8 cellular contexts compared by ENCODE assay signal in genomic region chr7:148543-148931, GRCh38. TPM values are rescaled to one million over a fixed set of nuclear protein-coding genes. Genes with fewer than 3 reads are reported as not detected.
DNase-seq lines count a peak whose midpoint lies in the region; ATAC-seq and TF ChIP-seq lines count a peak whose summit lies in the region.

No MANE protein-coding gene starts in this region.

- no TSS peak for BruUV-seq in OCI-LY7 (replicated peaks; lab: Mats Ljungman, UMichigan)

- CTCF ChIA-PET in OCI-LY7 (lab: Charles Lee; ENCODE audit: unreplicated experiment): interaction anchor here (0.6 kb wide), 1 partner anchor 587 kb away, joined by 3 read pairs; no protein-coding TSS in a partner anchor

- peak; percentile 4 for DNase-seq in OCI-LY7 (ENCODE audit: low spot score)
- DNase-seq in endodermal cell: no peak
- DNase-seq in left lobe of liver (ENCODE audit: low spot score): no peak
- DNase-seq in DMS79 (lab: John Stamatoyannopoulos, UW): no peak
- DNase-seq in NCI-H524 (lab: John Stamatoyannopoulos, UW): no peak
- no peak for DNase-seq in GM03348 (ENCODE audit: low spot score)

- POLR2A ChIA-PET in OCI-LY7 (lab: Charles Lee): no interaction called here

- H2AFZ ChIP-seq in OCI-LY7 (ENCODE audit: low read length) (peak overlapping the region; percentile 89), neuron (ENCODE audit: low read depth, low read length) (no peak overlapping the region)

- intact Hi-C loops in OCI-LY7 (cut with micrococcal nuclease; ENCODE audit: unreplicated experiment): loop anchor here (5.0 kb wide), 1 partner anchor 579 kb away; the partner anchor contains the start of genes DNAAF5 and PRKAR1B

- no peaks in the 10 kb centered on the region for H3K79me2 ChIP-seq in OCI-LY7 (ENCODE audit: insufficient read depth, low read depth, low read length)

- peak overlapping the region; percentile 69 for H3K4me3 ChIP-seq in OCI-LY7 (ENCODE audit: low read depth, low read length, poor library complexity, severe bottlenecking)
- H3K4me3 ChIP-seq in endodermal cell (ENCODE audit: low read length): peak overlapping the region; percentile 86
- H3K4me3 ChIP-seq in neuron (ENCODE audit: low read length): peak overlapping the region; percentile 88

- ATAC-seq in left lobe of liver: no peak

- H3K9ac ChIP-seq in endodermal cell (ENCODE audit: extremely low read depth, low read length, poor library complexity, severe bottlenecking): peak overlapping the region; percentile 65

- H3K27me3 ChIP-seq in endodermal cell (ENCODE audit: control insufficient read depth, insufficient read depth, low read length, poor library complexity, severe bottlenecking) (no peaks in the 10 kb centered on the region), neuron (ENCODE audit: insufficient read depth, low read length) (no peaks in the 10 kb centered on the region)

- peak overlapping the region; percentile 56 for H3K4me2 ChIP-seq in OCI-LY7 (ENCODE audit: low read length)

- peaks cover 16% of the 10 kb centered on the region for H3K36me3 Mint-ChIP-seq in endodermal cell (ENCODE audit: low read depth)

- H4K20me1 ChIP-seq in OCI-LY7 (ENCODE audit: insufficient read depth, low read length): no peaks in the 10 kb centered on the region

- H3K36me3 ChIP-seq in OCI-LY7 (ENCODE audit: insufficient read depth, low read length) (peaks cover 9% of the 10 kb centered on the region; the same call in 1 of the 2 replicates), endodermal cell (ENCODE audit: control insufficient read depth, insufficient read depth, low read length) (peaks cover 12% of the 10 kb centered on the region), neuron (ENCODE audit: insufficient read depth, low read length) (peaks cover 2% of the 10 kb centered on the region)

- H3K27me3 Mint-ChIP-seq in endodermal cell (ENCODE audit: insufficient read depth): no peaks in the 10 kb centered on the region

- peak overlapping the region; percentile 100 for H3K27ac Mint-ChIP-seq in endodermal cell

- peaks cover 32% of the 10 kb centered on the region for H3K4me1 ChIP-seq in OCI-LY7 (ENCODE audit: insufficient read depth, low read length, poor library complexity, severe bottlenecking)
- no peaks in the 10 kb centered on the region for H3K4me1 ChIP-seq in endodermal cell (ENCODE audit: control insufficient read depth, insufficient read depth, low read length)
- H3K4me1 ChIP-seq in neuron (ENCODE audit: insufficient read depth, low read length): peaks cover 11% of the 10 kb centered on the region

- H3K4me3 Mint-ChIP-seq in endodermal cell: peak overlapping the region; percentile 85

- peaks cover 15% of the 10 kb centered on the region for H3K4me1 Mint-ChIP-seq in endodermal cell

- no peak for TF ChIP-seq CTCF in C4-2B (conservative IDR thresholded peaks at IDR 0.05)
- no peak for TF ChIP-seq CTCF in OCI-LY7 (conservative IDR thresholded peaks at IDR 0.05; ENCODE audit: low read length)
- TF ChIP-seq CTCF in endodermal cell (conservative IDR thresholded peaks at IDR 0.05): no peak

- whole genome bisulfite sequencing in endodermal cell (ENCODE audit: insufficient coverage in 1 of 2, insufficient read length in 1 of 2), 2 experiments: 50 to 85% methylated on average over 2 to 5 of the region's 5 CpGs

- H3K9me3 Mint-ChIP-seq in endodermal cell: no peaks in the 10 kb centered on the region

- peak overlapping the region; percentile 96 for H3K27ac ChIP-seq in C4-2B
- H3K27ac ChIP-seq in OCI-LY7 (ENCODE audit: low read depth, low read length, poor library complexity, severe bottlenecking): peak overlapping the region; percentile 71
- peak overlapping the region; percentile 98 for H3K27ac ChIP-seq in endodermal cell (ENCODE audit: low read depth, low read length)

- H3K9me2 ChIP-seq in OCI-LY7 (ENCODE audit: insufficient read depth, low read length): no peaks in the 10 kb centered on the region

- H3K9me3 ChIP-seq in OCI-LY7 (ENCODE audit: low read length) (no peaks in the 10 kb centered on the region), endodermal cell (ENCODE audit: control insufficient read depth, low read length) (no peaks in the 10 kb centered on the region), neuron (ENCODE audit: low read length) (no peaks in the 10 kb centered on the region)

RNA-seq across cellular contexts. Expression of gene FAM20C, which starts 43.8 kb away (rescaled TPM):
- not detected in 2 replicates for total RNA-seq in OCI-LY7 (2014; rRNA removed; shearing (Covaris generic))
- total RNA-seq in OCI-LY7 (2022) (not detected in 2 replicates), endodermal cell (10 to 100 TPM; 33.5 to 53.5 TPM), left lobe of liver (72.2 TPM)
- polyA plus RNA-seq in endodermal cell (2013, experiment 1 of 2): 19.9 TPM
- 18.4 TPM for polyA plus RNA-seq in endodermal cell (2013, experiment 2 of 2)

Comparison
In these comparisons a context has a peak if more than half of its experiments do, and no peak if none do; other contexts are left out.
1. RNA of gene FAM20C, which starts 43.8 kb away (total RNA-seq): 72.2 TPM in left lobe of liver (single experiment) and 33.5 to 53.5 TPM in endodermal cell; not detected in OCI-LY7; every median in the first group is over 10 times any median in the second.
2. Peak in every context shown above with its lines, with median percentiles within 50 percentile points of each other: H3K27ac ChIP-seq and H3K4me3 ChIP-seq.